Comparison of ENCODE assay signal across 8 cellular contexts in the genomic region with DNA sequence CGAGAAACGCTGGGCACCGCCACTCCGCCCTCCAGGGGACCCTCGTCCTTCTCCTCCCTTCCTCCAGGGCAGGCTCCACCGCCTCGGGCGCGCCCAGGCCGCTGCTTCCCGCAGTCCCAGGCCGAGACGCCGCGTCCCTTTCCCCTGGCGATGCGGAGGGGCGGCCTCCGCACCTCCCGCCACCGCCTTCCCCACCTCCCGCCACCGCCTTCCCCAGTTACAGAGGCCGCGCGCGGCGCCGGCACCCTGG. TPM values are rescaled to one million over a fixed set of nuclear protein-coding genes. Genes with fewer than 3 reads are reported as not detected.
DNase-seq lines count a peak whose midpoint lies in the region; ATAC-seq and TF ChIP-seq lines count a peak whose summit lies in the region.

No MANE protein-coding gene starts in this region.

- CTCF ChIA-PET in MCF 10A (lab: Yijun Ruan, JAX), result interaction anchor here (0.6 to 1.5 kb wide), 4 partner anchors 28 to 1099 kb away, joined by 3 to 4 read pairs (median 4); no protein-coding TSS in a partner anchor

- H3K4me1 ChIP-seq in upper lobe of left lung, result peaks cover 25 to 45% (median 31%) of the 10 kb centered on the region in 4 donors

- TF ChIP-seq CTCF in AG10803 (conservative IDR thresholded peaks at IDR 0.05; ENCODE audit: low read length) (no peak), MCF 10A (IDR thresholded peaks at IDR 0.05; ENCODE audit: unreplicated experiment) (no peak), lower leg skin (IDR thresholded peaks at IDR 0.05) (no peak), upper lobe of left lung (IDR thresholded peaks at IDR 0.05) (no peak)

- H3K27ac Mint-ChIP-seq in MCF 10A (ENCODE audit: low read depth, unreplicated experiment), result peak overlapping the region; percentile 92

- no peaks in the 10 kb centered on the region for H3K36me3 ChIP-seq in upper lobe of left lung

- no peaks in the 10 kb centered on the region for H3K27me3 Mint-ChIP-seq in MCF 10A (ENCODE audit: insufficient read depth, unreplicated experiment)

- no peaks in the 10 kb centered on the region for H3K27me3 ChIP-seq in upper lobe of left lung

- peaks cover 20% of the 10 kb centered on the region for H3K36me3 Mint-ChIP-seq in MCF 10A (ENCODE audit: insufficient read depth, unreplicated experiment)

- H3K4me3 ChIP-seq in AG10803 (ENCODE audit: low read length) (peak overlapping the region; percentile 87), lower leg skin (ENCODE audit: low read depth, poor library complexity, severe bottlenecking) (peak overlapping the region; percentile 88), upper lobe of left lung (peak overlapping the region; percentile 76 to 95 (median 92))

- TF ChIP-seq EP300 in upper lobe of left lung (IDR thresholded peaks at IDR 0.05), result no peak

- peaks cover 40% of the 10 kb centered on the region for H3K4me1 Mint-ChIP-seq in MCF 10A (ENCODE audit: insufficient read depth, unreplicated experiment)

- 0 to 2% methylated on average over 1 to 29 of the region's 29 CpGs for whole genome bisulfite sequencing in lower leg skin, 2 donors
- WGBS in upper lobe of left lung, 2 donors, result 0 to 1% methylated on average over 3 to 25 of the region's 29 CpGs

- no peaks in the 10 kb centered on the region for H3K9me3 ChIP-seq in upper lobe of left lung

- ATAC-seq in HG03432 (IDR thresholded peaks at IDR 0.05; ENCODE audit: unreplicated experiment) (peak; percentile 22), upper lobe of left lung (ENCODE audit: low FRiP score in 2 of 2) (peak; percentile 57 to 62), HG02798 (IDR thresholded peaks at IDR 0.05; ENCODE audit: poor library complexity, unreplicated experiment) (no peak)

- POLR2A ChIA-PET in MCF 10A (lab: Yijun Ruan, JAX), result interaction anchor here (0.7 to 5.1 kb wide), 39 partner anchors 13 to 1102 kb away, joined by 3 to 155 read pairs (median 4); partner anchors contain the start of gene SVEP1

- TF ChIP-seq POLR2A in lower leg skin (IDR thresholded peaks at IDR 0.05) (no peak), upper lobe of left lung (IDR thresholded peaks at IDR 0.05) (no peak)

- intact Hi-C loops in MCF 10A (cut with micrococcal nuclease) (loop anchor here (2.0 to 10.0 kb wide), 4 partner anchors 75 to 329 kb away; no protein-coding TSS in a partner anchor), lower leg skin (cut with DNase I; ENCODE audit: low total_unique reads) (loop anchor here (10.0 kb wide), 1 partner anchor 99 kb away; no protein-coding TSS in a partner anchor)

- H3K27ac ChIP-seq in upper lobe of left lung, result peak overlapping the region; percentile 91 to 97 (median 96)

- no TSS peak for BruUV-seq in MCF 10A (replicated peaks; lab: Mats Ljungman, UMichigan)

- DNase-seq in AG10803 (ENCODE audit: low read depth) (no peak), MCF 10A (ENCODE audit: unreplicated experiment) (no peak), lower leg skin (ENCODE audit: low spot score in 2 of 2) (no peak), upper lobe of left lung (no peak), NCI-H2171 treated with DMSO at 0.1 percent for 48 hours (lab: John Stamatoyannopoulos, UW) (no peak)
- DNase-seq in stimulated activated CD4-positive, alpha-beta T cell treated with anti-CD3 and anti-CD28 coated beads, Interleukin-4, amount 100 ng/mL, for 24 hours, result no peak

- H3K9me3 Mint-ChIP-seq in MCF 10A (ENCODE audit: unreplicated experiment), result no peaks in the 10 kb centered on the region

- peak overlapping the region; percentile 91 for H3K4me3 Mint-ChIP-seq in MCF 10A (ENCODE audit: unreplicated experiment)

RNA-seq across cellular contexts. Expression of gene TXN, which starts 0.2 kb away (rescaled TPM):
- 349 TPM in 2 replicates for total RNA-seq in MCF 10A (2022)
- total RNA-seq in lower leg skin, result 100 to 1,000 TPM; 122 to 170 (median 130) TPM
- 100 to 1,000 TPM in 4 of 6 donors, 10 to 100 TPM in 2; 27.2 to 179 (median 165) TPM for total RNA-seq in upper lobe of left lung

RNA-seq across cellular contexts. Expression of gene C9orf152, which starts 48.1 kb away (rescaled TPM):
- not detected in 2 replicates for total RNA-seq in MCF 10A (2022)
- total RNA-seq in lower leg skin, result 10 to 100 TPM in 2 of 4 donors, 1 to 10 TPM in 2; 4.1 to 15.7 (median 8.4) TPM
- 10 to 100 TPM in 5 of 6 donors, 1 to 10 TPM in 1; 6.3 to 26.3 (median 15.9) TPM for total RNA-seq in upper lobe of left lung
